27 cellular contexts compared by ENCODE assay signal in genomic region chr11:131667566-131667965, GRCh38.
"Had no signal": no experiment of that assay in that cellular context is flagged by ENCODE, and none has a peak within 500 bp of the region (broad histone marks: within the 10 kb centered on the region; RNA-seq: fewer than 3 reads in every experiment).

No MANE protein-coding gene starts in this region.

- H3K9ac ChIP-seq: KMS-11 had no signal

- DNase-seq: activated CD4-positive, alpha-beta T cell treated with anti-CD3 and anti-CD28 coated beads, Interleukin-2, amount 10 ng/mL, durations not matched to agents 24 days and 14 days; activated CD4-positive, alpha-beta T cell treated with anti-CD3 and anti-CD28 coated beads, Interleukin-2, amount 50 U/mL, for 48 hours; activated CD4-positive, CD25-positive, alpha-beta regulatory T cell treated with anti-CD3 and anti-CD28 coated beads, Interleukin-2, amount 50 U/mL, for 72 hours; activated CD8-positive, alpha-beta memory T cell treated with anti-CD3 and anti-CD28 coated beads, Interleukin-2, amount 10 ng/mL, durations not matched to agents 7 days and 5 days; activated gamma-delta T cell; activated naive CD4-positive, alpha-beta T cell treated with anti-CD3 and anti-CD28 coated beads for 36 hours; activated T-cell treated with anti-CD3 and anti-CD28 coated beads for 4 hours; activated T-cell treated with anti-CD3 and anti-CD28 coated beads, Interleukin-2, amount 50 U/mL, for 48 hours; amygdala; central memory CD4-positive, alpha-beta T cell; NCI-H1092; NCI-H1417; NCI-H1930; NCI-H2107; NCI-H2171 treated with DMSO at 0.1 percent for 48 hours; NCI-H345; NCI-H510A treated with DMSO at 0.1 percent for 48 hours; NCI-H69; NK-92 treated with Interleukin-12 subunit alpha and Interleukin-12 subunit beta, amount 100 ng/mL, for 24 hours; Peyer's patch; SHP77 had no signal

- H3K36me3 ChIP-seq: breast epithelium, Peyer's patch, SJSA1 had no signal

- H3K4me3 ChIP-seq: breast epithelium, Peyer's patch, SJSA1 had no signal

- H3K4me2 ChIP-seq: KMS-11 had no signal

- H3K4me1 ChIP-seq: breast epithelium, Peyer's patch, SJSA1 had no signal

- H3K9me3 ChIP-seq: breast epithelium, Peyer's patch, SJSA1 had no signal

- H3K27me3 ChIP-seq: breast epithelium, Peyer's patch, SJSA1 had no signal

- H3K27ac ChIP-seq: breast epithelium, KMS-11, Peyer's patch, RWPE1, SJSA1 had no signal

- ATAC-seq: activated CD8-positive, alpha-beta memory T cell treated with anti-CD3 and anti-CD28 coated beads, Interleukin-2, amount 10 ng/mL, durations not matched to agents 7 days and 5 days; activated T-helper 17 cell treated with anti-CD3 and anti-CD28 coated beads, Interleukin-2, amount 50 U/mL, for 72 hours; SK-N-SH treated with all-trans-retinoic acid at 6 μM for 48 hours had no signal
